In the genomic region with DNA sequence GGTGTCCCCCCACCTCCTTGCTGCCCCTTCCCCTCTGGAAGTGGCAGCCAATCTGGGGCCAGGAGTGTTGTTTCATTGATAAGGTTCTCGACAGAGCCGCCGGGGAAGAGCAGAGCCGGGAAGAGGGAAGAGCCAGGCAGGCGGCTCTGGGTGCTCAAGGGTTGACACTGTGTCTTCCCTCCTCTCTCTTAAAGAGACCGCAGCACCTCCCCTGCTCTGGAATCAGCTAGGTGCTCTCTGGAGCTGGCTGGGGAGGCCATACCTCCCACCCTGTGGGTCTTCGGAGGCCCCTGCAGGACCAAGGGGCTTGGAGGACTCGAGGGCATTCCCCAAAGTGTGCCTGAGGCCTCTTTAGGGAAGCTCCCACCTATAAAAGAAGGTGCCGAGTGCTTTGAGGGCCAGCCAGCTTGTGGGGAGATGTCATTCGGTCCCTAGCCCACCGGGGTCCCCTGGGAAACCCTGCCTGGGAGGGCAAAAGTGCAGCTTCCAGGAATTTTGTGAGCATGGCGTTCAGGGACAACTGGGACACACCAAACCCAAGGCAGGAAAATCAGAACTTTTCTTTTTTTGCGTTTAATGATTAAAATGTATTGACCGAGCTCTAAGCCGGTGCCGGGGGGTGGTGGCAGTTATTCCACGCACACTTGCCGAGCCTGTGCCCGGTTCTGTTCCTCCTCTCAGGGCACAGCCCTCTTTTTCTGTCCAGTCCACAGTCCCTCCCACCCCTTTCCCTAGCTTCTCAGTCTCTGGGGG, we compare ENCODE assay signal across 8 cellular contexts. TPM values are rescaled to one million over a fixed set of nuclear protein-coding genes. Genes with fewer than 3 reads are reported as not detected.
A peak's percentile ranks its signal among the peaks of the same experiment; 100 is the strongest.
DNase-seq lines count a peak whose midpoint lies in the region; ATAC-seq, FAIRE-seq and TF ChIP-seq lines count a peak whose summit lies in the region.

No MANE protein-coding gene starts in this region.

- H3K27me3 ChIP-seq in hepatocyte (no peaks in the 10 kb centered on the region), small intestine (ENCODE audit: control insufficient read depth in 2 of 2, insufficient read depth in 2 of 2, low read length in 2 of 2) (no peaks in the 10 kb centered on the region)

- H3K36me3 Mint-ChIP-seq in activated CD4-positive, alpha-beta T cell treated with anti-CD3 and anti-CD28 coated beads for 36 hours (ENCODE audit: low read depth) = peaks cover 37% of the 10 kb centered on the region
- peaks cover 11% of the 10 kb centered on the region for H3K36me3 Mint-ChIP-seq in WTC11

- H3K4me1 Mint-ChIP-seq in activated CD4-positive, alpha-beta T cell treated with anti-CD3 and anti-CD28 coated beads for 36 hours = peaks cover 27% of the 10 kb centered on the region
- H3K4me1 Mint-ChIP-seq in WTC11 = peaks cover 33% of the 10 kb centered on the region

- peak overlapping the region; percentile 91 for H3K4me3 Mint-ChIP-seq in activated CD4-positive, alpha-beta T cell treated with anti-CD3 and anti-CD28 coated beads for 36 hours
- peak overlapping the region; percentile 71 for H3K4me3 Mint-ChIP-seq in WTC11

- TF ChIP-seq CTCF in WTC11 (IDR thresholded peaks at IDR 0.05) (no peak), hepatocyte (IDR thresholded peaks at IDR 0.05; ENCODE audit: poor library complexity) (no peak)

- H3K4me1 ChIP-seq in hepatocyte (ENCODE audit: insufficient read depth) = peaks cover 30% of the 10 kb centered on the region
- peaks cover 5 to 12% of the 10 kb centered on the region in 2 donors for H3K4me1 ChIP-seq in small intestine (ENCODE audit: control insufficient read depth in 2 of 2, insufficient read depth in 1 of 2, low read depth in 1 of 2, low read length in 1 of 2)

- peaks cover 24% of the 10 kb centered on the region for H4K20me1 ChIP-seq in hepatocyte (ENCODE audit: insufficient read depth, poor library complexity, severe bottlenecking)

- no peak for DNase-seq in activated CD4-positive, alpha-beta T cell treated with anti-CD3 and anti-CD28 coated beads for 36 hours
- no peak for DNase-seq in activated CD4-positive, alpha-beta T cell treated with anti-CD3 and anti-CD28 coated beads for 48 hours
- no peak for DNase-seq in WTC11 (ENCODE audit: low spot score)
- peak; percentile 58 for DNase-seq in hepatocyte (ENCODE audit: low spot score)
- DNase-seq in small intestine = peak; percentile 56
- no peak for DNase-seq in NCI-H146 treated with DMSO at 0.1 percent for 48 hours (lab: John Stamatoyannopoulos, UW; ENCODE audit: unreplicated experiment)
- no peak for DNase-seq in COLO668 (lab: John Stamatoyannopoulos, UW; ENCODE audit: unreplicated experiment)

- H3K27ac ChIP-seq in hepatocyte (peak overlapping the region; percentile 37), small intestine (ENCODE audit: low read depth in 1 of 2, low read length in 1 of 2) (peak overlapping the region; percentile 5 to 7)

- peak overlapping the region; percentile 68 for H3K27ac Mint-ChIP-seq in activated CD4-positive, alpha-beta T cell treated with anti-CD3 and anti-CD28 coated beads for 36 hours
- H3K27ac Mint-ChIP-seq in WTC11 = peak overlapping the region; percentile 79; the same call in 1 of the 2 replicates

- peaks cover 83% of the 10 kb centered on the region for H3K79me2 ChIP-seq in hepatocyte

- intact Hi-C loops in activated CD4-positive, alpha-beta T cell treated with anti-CD3 and anti-CD28 coated beads for 36 hours (cut with DNase I, micrococcal nuclease) = loop anchor here in 1 of 2 experiments (10.0 kb wide), 1 partner anchor 1558 kb away; a partner anchor contains a TSS

- peak overlapping the region; percentile 76 for H3K4me3 ChIP-seq in hepatocyte
- H3K4me3 ChIP-seq in small intestine (ENCODE audit: low read depth in 1 of 2, low read length in 2 of 2) = peak overlapping the region; percentile 9 to 97

- FAIRE-seq in small intestine (lab: Jason Lieb, UNC) = no peak

- H3K9me3 ChIP-seq in hepatocyte (ENCODE audit: low read depth) (no peaks in the 10 kb centered on the region), small intestine (ENCODE audit: control insufficient read depth, low read depth) (no peaks in the 10 kb centered on the region)

- no peaks in the 10 kb centered on the region for H3K9me2 ChIP-seq in hepatocyte (replicated peaks; ENCODE audit: insufficient read depth)

- H3K36me3 ChIP-seq in hepatocyte (replicated peaks; ENCODE audit: insufficient read depth, low read depth) (no peaks in the 10 kb centered on the region), small intestine (ENCODE audit: control insufficient read depth in 2 of 2, insufficient read depth in 2 of 2, low read length in 2 of 2) (peaks cover 9 to 14% of the 10 kb centered on the region in 2 donors)

- no peak for ATAC-seq in activated CD4-positive, alpha-beta T cell treated with anti-CD3 and anti-CD28 coated beads for 36 hours
- peak; percentile 1; the same call in 1 of the 2 replicates for ATAC-seq in WTC11
- ATAC-seq in GM18907 (IDR thresholded peaks at IDR 0.05; ENCODE audit: unreplicated experiment) = no peak

- H3K27me3 Mint-ChIP-seq in activated CD4-positive, alpha-beta T cell treated with anti-CD3 and anti-CD28 coated beads for 36 hours = no peaks in the 10 kb centered on the region
- H3K27me3 Mint-ChIP-seq in WTC11 (ENCODE audit: low read depth) = no peaks in the 10 kb centered on the region

- no peak overlapping the region for H2AFZ ChIP-seq in hepatocyte

- POLR2A ChIA-PET in activated CD4-positive, alpha-beta T cell treated with anti-CD3 and anti-CD28 coated beads for 36 hours (lab: Charles Lee) = interaction anchor here (0.7 to 1.4 kb wide), 3 partner anchors 12 to 135 kb away, joined by 3 to 5 read pairs (median 3); no protein-coding TSS in a partner anchor
- POLR2A ChIA-PET in WTC11 (lab: Charles Lee) = interaction anchor here (8.7 kb wide), 1 partner anchor 9 kb away, joined by 161 read pairs; a partner anchor contains a TSS

- H3K9me3 Mint-ChIP-seq in activated CD4-positive, alpha-beta T cell treated with anti-CD3 and anti-CD28 coated beads for 36 hours (ENCODE audit: low read depth) = no peaks in the 10 kb centered on the region
- H3K9me3 Mint-ChIP-seq in WTC11 = no peaks in the 10 kb centered on the region

- CTCF ChIA-PET in activated CD4-positive, alpha-beta T cell treated with anti-CD3 and anti-CD28 coated beads for 36 hours (lab: Charles Lee) = interaction anchor here (13.0 kb wide), 1 partner anchor 12 kb away, joined by 439 read pairs; a partner anchor contains a TSS
- CTCF ChIA-PET in WTC11 (lab: Charles Lee) = interaction anchor here (0.5 to 11.9 kb wide), 4 partner anchors 9 to 316 kb away, joined by 3 to 532 read pairs (median 4); a partner anchor contains a TSS

- peak overlapping the region; percentile 97 for H3K4me2 ChIP-seq in hepatocyte

- WGBS in hepatocyte (ENCODE audit: low lambda C conversion rate, missing lambda C conversion rate) = 35% methylated on average over 18 of the region's 19 CpGs
- WGBS in small intestine, 3 donors = 14 to 28% (median 14%) methylated on average over 19 of the region's 19 CpGs

TF ChIP-seq in WTC11, 78 proteins besides CTCF, POLR2A, EP300 and RAD21:
- TF ChIP-seq, protein P1, sequence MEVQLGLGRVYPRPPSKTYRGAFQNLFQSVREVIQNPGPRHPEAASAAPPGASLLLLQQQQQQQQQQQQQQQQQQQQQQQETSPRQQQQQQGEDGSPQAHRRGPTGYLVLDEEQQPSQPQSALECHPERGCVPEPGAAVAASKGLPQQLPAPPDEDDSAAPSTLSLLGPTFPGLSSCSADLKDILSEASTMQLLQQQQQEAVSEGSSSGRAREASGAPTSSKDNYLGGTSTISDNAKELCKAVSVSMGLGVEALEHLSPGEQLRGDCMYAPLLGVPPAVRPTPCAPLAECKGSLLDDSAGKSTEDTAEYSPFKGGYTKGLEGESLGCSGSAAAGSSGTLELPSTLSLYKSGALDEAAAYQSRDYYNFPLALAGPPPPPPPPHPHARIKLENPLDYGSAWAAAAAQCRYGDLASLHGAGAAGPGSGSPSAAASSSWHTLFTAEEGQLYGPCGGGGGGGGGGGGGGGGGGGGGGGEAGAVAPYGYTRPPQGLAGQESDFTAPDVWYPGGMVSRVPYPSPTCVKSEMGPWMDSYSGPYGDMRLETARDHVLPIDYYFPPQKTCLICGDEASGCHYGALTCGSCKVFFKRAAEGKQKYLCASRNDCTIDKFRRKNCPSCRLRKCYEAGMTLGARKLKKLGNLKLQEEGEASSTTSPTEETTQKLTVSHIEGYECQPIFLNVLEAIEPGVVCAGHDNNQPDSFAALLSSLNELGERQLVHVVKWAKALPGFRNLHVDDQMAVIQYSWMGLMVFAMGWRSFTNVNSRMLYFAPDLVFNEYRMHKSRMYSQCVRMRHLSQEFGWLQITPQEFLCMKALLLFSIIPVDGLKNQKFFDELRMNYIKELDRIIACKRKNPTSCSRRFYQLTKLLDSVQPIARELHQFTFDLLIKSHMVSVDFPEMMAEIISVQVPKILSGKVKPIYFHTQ (CRISPR knock-in tag; IDR thresholded peaks at IDR 0.05) = no peak
- TF ChIP-seq JUN (CRISPR knock-in tag; IDR thresholded peaks at IDR 0.05) (no peak), SP1 (CRISPR knock-in tag; conservative IDR thresholded peaks at IDR 0.05) (no peak)

RNA-seq across cellular contexts. Expression of a gene that starts 2.9 kb away (rescaled TPM):
- 10 to 100 TPM; 13.7 to 14.0 TPM for total RNA-seq in activated CD4-positive, alpha-beta T cell treated with anti-CD3 and anti-CD28 coated beads for 36 hours
- total RNA-seq in WTC11 (2021) (18.0 to 19.5 TPM (median 18.4 TPM) in 3 replicates), hepatocyte (2.7 and 3.8 TPM in 2 replicates)
- polyA plus RNA-seq in hepatocyte (2.5 and 2.7 TPM in 2 replicates), small intestine (1 to 10 TPM; 3.6 to 9.4 (median 3.8) TPM)

RNA-seq across cellular contexts. Expression of a gene that starts 13.2 kb away (rescaled TPM):
- 100 to 1,000 TPM in 1 of 2 experiments, 10 to 100 TPM in 1; 100.0 to 105 TPM for total RNA-seq in activated CD4-positive, alpha-beta T cell treated with anti-CD3 and anti-CD28 coated beads for 36 hours
- total RNA-seq in WTC11 (2021) = 35.8 to 45.3 TPM (median 36.2 TPM) in 3 replicates
- 38.7 and 45.3 TPM in 2 replicates for total RNA-seq in hepatocyte
- polyA plus RNA-seq in hepatocyte = 40.4 and 43.6 TPM in 2 replicates
- 10 to 100 TPM; 13.3 to 75.9 (median 44.5) TPM for polyA plus RNA-seq in small intestine

RNA-seq across cellular contexts. Expression of a gene that starts 51.9 kb away (rescaled TPM):
- not detected for total RNA-seq in activated CD4-positive, alpha-beta T cell treated with anti-CD3 and anti-CD28 coated beads for 36 hours
- total RNA-seq in WTC11 (2021) = 0.39 to 0.48 TPM (median 0.44 TPM) in 3 replicates
- 35.8 and 39.2 TPM in 2 replicates for total RNA-seq in hepatocyte
- polyA plus RNA-seq in hepatocyte = 9.2 and 20.9 TPM in 2 replicates
- polyA plus RNA-seq in small intestine = under 1 TPM in 1 of 3 donors, not detected in 2; 0.78 TPM

Comparison
In these comparisons a context has a peak if more than half of its experiments do, and no peak if none do; other contexts are left out.
1. DNase-seq: peak in hepatocyte (single experiment) and small intestine (single experiment); none in activated CD4-positive, alpha-beta T cell treated with anti-CD3 and anti-CD28 coated beads for 36 hours (single experiment), activated CD4-positive, alpha-beta T cell treated with anti-CD3 and anti-CD28 coated beads for 48 hours (single experiment), WTC11 (single experiment), NCI-H146 treated with DMSO at 0.1 percent for 48 hours (single experiment) and COLO668 (single experiment).
2. RNA of a gene that starts 51.9 kb away (total RNA-seq): 35.8 to 39.2 TPM in hepatocyte; 0.39 to 0.48 TPM in WTC11 and not detected in activated CD4-positive, alpha-beta T cell treated with anti-CD3 and anti-CD28 coated beads for 36 hours; every median in the first group is over 10 times any median in the second.